14 cellular contexts compared by ENCODE assay signal in the genomic region with DNA sequence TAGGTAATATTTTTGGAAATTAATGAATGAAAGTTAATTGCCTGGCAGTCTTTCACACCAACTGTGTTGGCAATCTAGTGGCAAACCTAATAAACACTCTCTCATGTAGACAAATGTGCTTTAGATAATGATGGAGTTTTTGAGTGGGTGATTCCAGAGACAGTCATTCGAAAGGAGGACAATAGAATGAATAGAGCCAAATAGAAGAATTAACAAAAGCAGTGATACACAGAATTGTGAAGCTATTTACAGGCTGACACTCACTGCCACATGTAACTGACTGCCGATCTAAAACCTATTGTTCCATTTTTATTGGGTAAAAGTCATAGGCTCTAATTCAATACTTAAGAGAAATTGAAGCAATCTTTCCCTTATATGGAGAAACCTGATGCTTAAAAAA.
DNase-seq lines count a peak whose midpoint lies in the region; ATAC-seq and TF ChIP-seq lines count a peak whose summit lies in the region.
"Had no signal": no experiment of that assay in that cellular context is flagged by ENCODE, and none has a peak within 500 bp of the region (broad histone marks: within the 10 kb centered on the region; RNA-seq: fewer than 3 reads in every experiment).

No MANE protein-coding gene starts in this region.

- H3F3A ChIP-seq in neural progenitor cell (ENCODE audit: low read depth): no peaks in the 10 kb centered on the region

- intact Hi-C loops in A673 (cut with micrococcal nuclease; ENCODE audit: unreplicated experiment) (no loop called here), HCT116 (cut with micrococcal nuclease) (no loop called here)
- intact Hi-C loops in activated T-helper 1 cell treated with anti-CD3 and anti-CD28 coated beads, Interleukin-12 subunit alpha, Interleukin-12 subunit beta, Interleukin-2, Interleukin-4 antibody, amounts not matched to agents 30 ng/mL and 10 ng/mL and 1 ng/mL, durations not matched to agents 14 hours and 24 hours and 36 hours (cut with micrococcal nuclease): no loop called here

- no peak for TF ChIP-seq CTCF in A673 (conservative IDR thresholded peaks at IDR 0.05; ENCODE audit: low read depth, low read length)
- TF ChIP-seq CTCF in HCT116 (IDR thresholded peaks at IDR 0.05 in 2 of 3, conservative IDR thresholded peaks at IDR 0.05 in 1 of 3; ENCODE audit: borderline replicate concordance in 1 of 3, insufficient read depth in 1 of 3, low read depth in 2 of 3, low read length in 2 of 3): no peak
- no peak for TF ChIP-seq CTCF in neural progenitor cell (IDR thresholded peaks at IDR 0.05)

- H4K20me1 ChIP-seq in HCT116 (ENCODE audit: insufficient read depth) (no peaks in the 10 kb centered on the region), neural progenitor cell (ENCODE audit: low read depth) (no peaks in the 10 kb centered on the region)

- no peaks in the 10 kb centered on the region for H3K9me3 Mint-ChIP-seq in neural progenitor cell
- H3K9me3 Mint-ChIP-seq in activated T-helper 1 cell treated with anti-CD3 and anti-CD28 coated beads, Interleukin-12 subunit alpha, Interleukin-12 subunit beta, Interleukin-2, Interleukin-4 antibody, amounts not matched to agents 30 ng/mL and 10 ng/mL and 1 ng/mL, durations not matched to agents 14 hours and 24 hours and 36 hours: no peaks in the 10 kb centered on the region
- H3K9me3 Mint-ChIP-seq: H9 had no signal

- H3K4me3 ChIP-seq in A673 (ENCODE audit: low read depth, low read length, poor library complexity, severe bottlenecking) (no peak overlapping the region), HCT116 (replicated peaks in 1 of 2; ENCODE audit: low read depth in 1 of 2, low read length in 2 of 2) (no peak overlapping the region), neural progenitor cell (no peak overlapping the region)

- no peak for ATAC-seq in HCT116
- ATAC-seq in HG02610 (IDR thresholded peaks at IDR 0.05; ENCODE audit: unreplicated experiment): no peak
- ATAC-seq in HG03520 (IDR thresholded peaks at IDR 0.05; ENCODE audit: unreplicated experiment): no peak
- ATAC-seq in HG03565 (IDR thresholded peaks at IDR 0.05; ENCODE audit: unreplicated experiment): no peak

- RAD21 ChIA-PET in HCT116 (lab: Charles Lee; ENCODE audit: low non-redundant PET in 1 of 2, low total read pairs in 2 of 2, uncharacterized antibody in 2 of 2, unreplicated experiment in 2 of 2): no interaction called here

- H3K4me1 ChIP-seq in A673 (ENCODE audit: insufficient read depth, low read length, poor library complexity, severe bottlenecking) (peaks cover 33% of the 10 kb centered on the region), HCT116 (ENCODE audit: control insufficient read depth in 1 of 2, insufficient read depth in 2 of 2, low read length in 2 of 2) (peaks cover 85 to 99% of the 10 kb centered on the region in 2 experiments), neural progenitor cell (peaks cover 17% of the 10 kb centered on the region)

- H3K9me3 ChIP-seq in A673 (ENCODE audit: low read depth, low read length, poor library complexity, severe bottlenecking): no peaks in the 10 kb centered on the region
- H3K9me3 ChIP-seq in HCT116 (ENCODE audit: control insufficient read depth in 1 of 2, insufficient read depth in 1 of 2, low read depth in 1 of 2, low read length in 2 of 2): no peaks in the 10 kb centered on the region
- no peaks in the 10 kb centered on the region for H3K9me3 ChIP-seq in neural progenitor cell (ENCODE audit: low read depth)

- no peaks in the 10 kb centered on the region for H3K4me1 Mint-ChIP-seq in neural progenitor cell
- H3K4me1 Mint-ChIP-seq in activated T-helper 1 cell treated with anti-CD3 and anti-CD28 coated beads, Interleukin-12 subunit alpha, Interleukin-12 subunit beta, Interleukin-2, Interleukin-4 antibody, amounts not matched to agents 30 ng/mL and 10 ng/mL and 1 ng/mL, durations not matched to agents 14 hours and 24 hours and 36 hours (ENCODE audit: low read depth): no peaks in the 10 kb centered on the region
- H3K4me1 Mint-ChIP-seq: CD14-positive monocyte had no signal

- peaks cover 3% of the 10 kb centered on the region for H3K27me3 Mint-ChIP-seq in neural progenitor cell (ENCODE audit: insufficient read depth, low read depth)
- H3K27me3 Mint-ChIP-seq in activated T-helper 1 cell treated with anti-CD3 and anti-CD28 coated beads, Interleukin-12 subunit alpha, Interleukin-12 subunit beta, Interleukin-2, Interleukin-4 antibody, amounts not matched to agents 30 ng/mL and 10 ng/mL and 1 ng/mL, durations not matched to agents 14 hours and 24 hours and 36 hours (ENCODE audit: insufficient read depth): no peaks in the 10 kb centered on the region

- H3K27ac Mint-ChIP-seq in neural progenitor cell: no peak overlapping the region
- no peak overlapping the region for H3K27ac Mint-ChIP-seq in activated T-helper 1 cell treated with anti-CD3 and anti-CD28 coated beads, Interleukin-12 subunit alpha, Interleukin-12 subunit beta, Interleukin-2, Interleukin-4 antibody, amounts not matched to agents 30 ng/mL and 10 ng/mL and 1 ng/mL, durations not matched to agents 14 hours and 24 hours and 36 hours
- H3K27ac Mint-ChIP-seq: CD14-positive monocyte, H9 had no signal

- H3K36me3 ChIP-seq in A673 (ENCODE audit: insufficient read depth, low read length, poor library complexity, severe bottlenecking): no peaks in the 10 kb centered on the region
- H3K36me3 ChIP-seq in HCT116 (ENCODE audit: control insufficient read depth in 1 of 2, insufficient read depth in 2 of 2, low read length in 2 of 2): peaks cover 0 to 11% of the 10 kb centered on the region in 2 experiments; a peak in 1 of 4 replicates
- no peaks in the 10 kb centered on the region for H3K36me3 ChIP-seq in neural progenitor cell

- H3K27ac ChIP-seq in A673 (ENCODE audit: low read depth, low read length, poor library complexity, severe bottlenecking): no peak overlapping the region
- H3K27ac ChIP-seq in HCT116 (ENCODE audit: low read depth, low read length): peak overlapping the region; percentile 86
- no peak overlapping the region for H3K27ac ChIP-seq in neural progenitor cell
- H3K27ac ChIP-seq: HL-60 had no signal

- H3K27me3 ChIP-seq in A673 (replicated peaks; ENCODE audit: insufficient read depth, low read depth, low read length, poor library complexity) (no peaks in the 10 kb centered on the region), HCT116 (ENCODE audit: insufficient read depth, low read length) (no peaks in the 10 kb centered on the region), neural progenitor cell (no peaks in the 10 kb centered on the region)

- TF ChIP-seq RAD21 in HCT116 (IDR thresholded peaks at IDR 0.05; ENCODE audit: low read depth): no peak

- no peak overlapping the region for H3K4me3 Mint-ChIP-seq in neural progenitor cell
- H3K4me3 Mint-ChIP-seq in activated T-helper 1 cell treated with anti-CD3 and anti-CD28 coated beads, Interleukin-12 subunit alpha, Interleukin-12 subunit beta, Interleukin-2, Interleukin-4 antibody, amounts not matched to agents 30 ng/mL and 10 ng/mL and 1 ng/mL, durations not matched to agents 14 hours and 24 hours and 36 hours: no peak overlapping the region
- H3K4me3 Mint-ChIP-seq: CD14-positive monocyte, H9 had no signal

- H2AFZ ChIP-seq in HCT116 (ENCODE audit: low read depth, low read length, poor library complexity, severe bottlenecking): no peak overlapping the region
- no peak overlapping the region for H2AFZ ChIP-seq in neural progenitor cell (replicated peaks)

- H3K9ac ChIP-seq in HCT116 (ENCODE audit: low read length) (peak overlapping the region; percentile 53), neural progenitor cell (no peak overlapping the region)

- POLR2A ChIA-PET in A673 (lab: Charles Lee; ENCODE audit: low non-redundant PET): no interaction called here
- POLR2A ChIA-PET in HCT116 (lab: Charles Lee): no interaction called here

- H3K4me2 ChIP-seq in HCT116 (ENCODE audit: low read length) (peak overlapping the region; percentile 46; the same call in 1 of the 2 replicates), neural progenitor cell (peak overlapping the region; percentile 28)

- DNase-seq in A673 (ENCODE audit: low spot score): peak; percentile 26
- no peak for DNase-seq in HCT116 (ENCODE audit: low read depth, low spot score)
- peak; percentile 30 for DNase-seq in foreskin melanocyte
- no peak for DNase-seq in neural progenitor cell (ENCODE audit: low spot score)
- no peak for DNase-seq in activated T-helper 1 cell treated with anti-CD3 and anti-CD28 coated beads, Interleukin-12 subunit alpha, Interleukin-12 subunit beta, Interleukin-2, Interleukin-4 antibody, amounts not matched to agents 30 ng/mL and 10 ng/mL and 1 ng/mL, durations not matched to agents 14 hours and 24 hours and 36 hours (ENCODE audit: low spot score)
- DNase-seq: DMS53, GF-D8, GOT3, H9 had no signal

- BruUV-seq in A673 (replicated peaks; lab: Mats Ljungman, UMichigan): no TSS peak
- BruUV-seq in HCT116 (replicated peaks; lab: Mats Ljungman, UMichigan): no TSS peak

- no peaks in the 10 kb centered on the region for H3K9me2 ChIP-seq in HCT116 (ENCODE audit: insufficient read depth)

- peaks cover 90% of the 10 kb centered on the region for H3K79me2 ChIP-seq in HCT116 (ENCODE audit: insufficient read depth, low read length)
- H3K79me2 ChIP-seq in neural progenitor cell (ENCODE audit: low read depth): no peaks in the 10 kb centered on the region

- no peaks in the 10 kb centered on the region for H3K36me3 Mint-ChIP-seq in neural progenitor cell
- H3K36me3 Mint-ChIP-seq in activated T-helper 1 cell treated with anti-CD3 and anti-CD28 coated beads, Interleukin-12 subunit alpha, Interleukin-12 subunit beta, Interleukin-2, Interleukin-4 antibody, amounts not matched to agents 30 ng/mL and 10 ng/mL and 1 ng/mL, durations not matched to agents 14 hours and 24 hours and 36 hours (ENCODE audit: low read depth): no peaks in the 10 kb centered on the region
- H3K36me3 Mint-ChIP-seq: CD14-positive monocyte had no signal

- no peak for TF ChIP-seq POLR2A in HCT116 (IDR thresholded peaks at IDR 0.05; ENCODE audit: borderline replicate concordance, extremely low read depth, insufficient read depth, insufficient read length)

- CTCF ChIA-PET in A673 (lab: Charles Lee): no interaction called here
- CTCF ChIA-PET in HCT116 (lab: Charles Lee): no interaction called here

TF ChIP-seq in HCT116, 20 proteins besides CTCF, POLR2A, EP300 and RAD21 (continues in another document):
- TF ChIP-seq FOSL1 (IDR thresholded peaks at IDR 0.05; ENCODE audit: low read depth): no peak
- TF ChIP-seq JUND (IDR thresholded peaks at IDR 0.05): no peak
- TF ChIP-seq CBX3 (IDR thresholded peaks at IDR 0.05; ENCODE audit: low read depth): no peak
- TF ChIP-seq EZH2phosphoT487 (IDR thresholded peaks at IDR 0.05; ENCODE audit: borderline replicate concordance): no peak
- no peak for TF ChIP-seq YY1 (IDR thresholded peaks at IDR 0.05; ENCODE audit: extremely low read depth, insufficient replicate concordance, low read depth, low read length)
- no peak for TF ChIP-seq EZH2 (IDR thresholded peaks at IDR 0.05)
- TF ChIP-seq POLR2AphosphoS5 (IDR thresholded peaks at IDR 0.05; ENCODE audit: low read depth, low read length): no peak
- no peak for TF ChIP-seq EGR1 (IDR thresholded peaks at IDR 0.05; ENCODE audit: low read depth)
- no peak for TF ChIP-seq SIN3A (IDR thresholded peaks at IDR 0.05; ENCODE audit: low read depth)
- no peak for TF ChIP-seq ELF1 (IDR thresholded peaks at IDR 0.05; ENCODE audit: borderline replicate concordance, low read depth)

Comparison
In these comparisons a context has a peak if more than half of its experiments do, and no peak if none do; other contexts are left out.
1. DNase-seq: peak in A673 (single experiment) and foreskin melanocyte (single experiment); none in HCT116 (single experiment), neural progenitor cell (single experiment) and activated T-helper 1 cell treated with anti-CD3 and anti-CD28 coated beads, Interleukin-12 subunit alpha, Interleukin-12 subunit beta, Interleukin-2, Interleukin-4 antibody, amounts not matched to agents 30 ng/mL and 10 ng/mL and 1 ng/mL, durations not matched to agents 14 hours and 24 hours and 36 hours (single experiment).